In the genomic region with DNA sequence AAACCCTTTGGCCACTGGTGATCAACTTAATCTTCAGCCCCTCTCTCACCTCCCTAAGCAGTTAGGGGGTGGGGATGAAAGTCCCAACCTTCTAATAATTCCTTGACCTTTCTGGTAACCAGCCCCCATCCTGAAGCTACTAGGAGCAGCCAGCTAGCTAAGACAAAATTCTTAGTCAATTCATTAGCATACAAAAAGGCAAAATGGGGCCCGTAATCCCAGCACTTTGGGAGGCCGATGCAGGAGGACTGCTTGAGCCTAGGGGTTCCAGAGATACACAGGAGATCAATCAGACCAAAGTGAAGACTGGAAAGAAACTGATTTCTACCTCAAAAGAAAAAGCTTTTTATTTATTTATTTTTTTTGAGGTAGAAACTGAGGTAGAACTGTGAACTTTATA, we compare ENCODE assay signal across 13 cellular contexts. TPM values are rescaled to one million over a fixed set of nuclear protein-coding genes. Genes with fewer than 3 reads are reported as not detected.
DNase-seq lines count a peak whose midpoint lies in the region; ATAC-seq and TF ChIP-seq lines count a peak whose summit lies in the region.
"Had no signal": no experiment of that assay in that cellular context is flagged by ENCODE, and none has a peak within 500 bp of the region (broad histone marks: within the 10 kb centered on the region; RNA-seq: fewer than 3 reads in every experiment).

No MANE protein-coding gene starts in this region.

- H2BK5ac ChIP-seq in mesendoderm (ENCODE audit: low read length), result no peak overlapping the region

- no peak overlapping the region for H3K27ac Mint-ChIP-seq in GM23338
- H3K27ac Mint-ChIP-seq in activated naive CD8-positive, alpha-beta T cell treated with anti-CD3 and anti-CD28 coated beads for 36 hours, result no peak overlapping the region
- H3K27ac Mint-ChIP-seq: dendritic cell treated with granulocyte-macrophage colony-stimulating factor and Interleukin-4, amounts not matched to agents 40 ng/mL and 50 ng/mL, for 4 days had no signal

- no peaks in the 10 kb centered on the region for H3K4me1 ChIP-seq in BE2C
- peaks cover 57% of the 10 kb centered on the region for H3K4me1 ChIP-seq in GM23338 (ENCODE audit: insufficient read depth)
- peaks cover 10% of the 10 kb centered on the region for H3K4me1 ChIP-seq in mesendoderm (ENCODE audit: control insufficient read depth, low read depth, low read length)
- peaks cover 11% of the 10 kb centered on the region for H3K4me1 ChIP-seq in psoas muscle

- no peak for DNase-seq in BE2C
- DNase-seq in GM23338 (ENCODE audit: low spot score), result peak; percentile 58
- no peak for DNase-seq in activated naive CD8-positive, alpha-beta T cell treated with anti-CD3 and anti-CD28 coated beads for 36 hours
- peak; percentile 76 for DNase-seq in mesendoderm
- DNase-seq in dermis blood vessel endothelial cell, result no peak
- DNase-seq in psoas muscle, result no peak
- DNase-seq in GM03348 (ENCODE audit: low spot score), result no peak
- DNase-seq: NCI-H526 treated with DMSO at 0.1 percent for 48 hours; occipital lobe; stimulated activated CD4-positive, alpha-beta T cell treated with anti-CD3 and anti-CD28 coated beads, Interleukin-4, amount 100 ng/mL, for 1 hour; thyroid gland had no signal

- H3K9ac ChIP-seq in mesendoderm (ENCODE audit: low read length), result no peak overlapping the region

- peaks cover 4% of the 10 kb centered on the region; the same call in 1 of the 2 replicates for H4K20me1 ChIP-seq in GM23338 (replicated peaks; ENCODE audit: insufficient read depth)

- no peaks in the 10 kb centered on the region for H3F3A ChIP-seq in GM23338 (replicated peaks; ENCODE audit: low read depth)

- H2BK120ac ChIP-seq in mesendoderm (ENCODE audit: low read depth, low read length), result no peak overlapping the region

- H3K27ac ChIP-seq in GM23338 (ENCODE audit: low read depth) (peak overlapping the region; percentile 22; the same call in 1 of the 2 replicates), mesendoderm (ENCODE audit: low read depth, low read length) (peak overlapping the region; percentile 55), psoas muscle (no peak overlapping the region)
- H3K27ac ChIP-seq: thyroid gland had no signal

- peak overlapping the region; percentile 79 for H3K4ac ChIP-seq in mesendoderm (ENCODE audit: low read depth, low read length)

- H3K4me3 Mint-ChIP-seq in GM23338, result peak overlapping the region; percentile 99
- H3K4me3 Mint-ChIP-seq in activated naive CD8-positive, alpha-beta T cell treated with anti-CD3 and anti-CD28 coated beads for 36 hours, result peak overlapping the region; percentile 69

- TF ChIP-seq CTCF in BE2C (IDR thresholded peaks at IDR 0.05; ENCODE audit: low read depth, low read length) (no peak), GM23338 (conservative IDR thresholded peaks at IDR 0.05; ENCODE audit: low read depth in 2 of 2) (no peak), psoas muscle (IDR thresholded peaks at IDR 0.05) (no peak)

- no peaks in the 10 kb centered on the region; the same call in 1 of the 3 replicates for H3K9me3 Mint-ChIP-seq in GM23338
- peaks cover 3% of the 10 kb centered on the region for H3K9me3 Mint-ChIP-seq in activated naive CD8-positive, alpha-beta T cell treated with anti-CD3 and anti-CD28 coated beads for 36 hours
- H3K9me3 Mint-ChIP-seq: dendritic cell treated with granulocyte-macrophage colony-stimulating factor and Interleukin-4, amounts not matched to agents 40 ng/mL and 50 ng/mL, for 4 days had no signal

- H2AFZ ChIP-seq in GM23338, result no peak overlapping the region

- H3K27me3 ChIP-seq in BE2C, result no peaks in the 10 kb centered on the region
- H3K27me3 ChIP-seq in GM23338 (ENCODE audit: insufficient read depth), result no peaks in the 10 kb centered on the region
- H3K27me3 ChIP-seq in mesendoderm (ENCODE audit: insufficient read depth, low read length, poor library complexity), result no peaks in the 10 kb centered on the region
- no peaks in the 10 kb centered on the region for H3K27me3 ChIP-seq in psoas muscle (ENCODE audit: insufficient read depth in 3 of 3, low read length in 2 of 3)
- H3K27me3 ChIP-seq: thyroid gland had no signal

- H3K79me1 ChIP-seq in mesendoderm (ENCODE audit: low read length), result no peaks in the 10 kb centered on the region

- peak overlapping the region; percentile 3 for H3K56ac ChIP-seq in mesendoderm (ENCODE audit: low read length)

- H4K8ac ChIP-seq in mesendoderm (ENCODE audit: low read depth, low read length), result no peak overlapping the region

- H3K4me3 ChIP-seq in BE2C (ENCODE audit: low read depth, low read length), result peak overlapping the region; percentile 69; the same call in 1 of the 2 replicates
- H3K4me3 ChIP-seq in GM23338, result peak overlapping the region; percentile 74
- H3K4me3 ChIP-seq in mesendoderm (ENCODE audit: low read length), result no peak overlapping the region
- no peak overlapping the region for H3K4me3 ChIP-seq in psoas muscle
- H3K4me3 ChIP-seq: thyroid gland had no signal

- H3K79me2 ChIP-seq in GM23338 (replicated peaks; ENCODE audit: insufficient read depth) (peaks cover 64% of the 10 kb centered on the region), mesendoderm (ENCODE audit: control insufficient read depth, insufficient read depth, low read length) (peaks cover 39% of the 10 kb centered on the region)

- no peak overlapping the region for H3K23ac ChIP-seq in mesendoderm (ENCODE audit: low read length)

- WGBS in mesendoderm (ENCODE audit: extremely low coverage, insufficient coverage, low lambda C conversion rate), result no CpG with 5 or more reads among the region's 2 CpGs
- 87 to 95% (median 89%) methylated on average over 2 of the region's 2 CpGs for WGBS in psoas muscle, 3 donors

- peaks cover 6% of the 10 kb centered on the region for H3K27me3 Mint-ChIP-seq in GM23338 (ENCODE audit: insufficient read depth, low read depth, poor library complexity)
- H3K27me3 Mint-ChIP-seq in activated naive CD8-positive, alpha-beta T cell treated with anti-CD3 and anti-CD28 coated beads for 36 hours, result peaks cover 4% of the 10 kb centered on the region
- H3K27me3 Mint-ChIP-seq: dendritic cell treated with granulocyte-macrophage colony-stimulating factor and Interleukin-4, amounts not matched to agents 40 ng/mL and 50 ng/mL, for 4 days had no signal

- H2BK15ac ChIP-seq in mesendoderm (replicated peaks; ENCODE audit: low read depth), result no peak overlapping the region

- H3K4me2 ChIP-seq in GM23338 (peak overlapping the region; percentile 87), mesendoderm (ENCODE audit: low read length) (peak overlapping the region; percentile 15)

- H3K9me2 ChIP-seq in GM23338 (ENCODE audit: insufficient read depth), result no peaks in the 10 kb centered on the region

- peaks cover 11% of the 10 kb centered on the region; the same call in 2 of the 3 replicates for H3K36me3 Mint-ChIP-seq in GM23338 (ENCODE audit: low read depth)
- peaks cover 37% of the 10 kb centered on the region for H3K36me3 Mint-ChIP-seq in activated naive CD8-positive, alpha-beta T cell treated with anti-CD3 and anti-CD28 coated beads for 36 hours

- H3K4me1 Mint-ChIP-seq in GM23338, result peaks cover 55% of the 10 kb centered on the region
- H3K4me1 Mint-ChIP-seq in activated naive CD8-positive, alpha-beta T cell treated with anti-CD3 and anti-CD28 coated beads for 36 hours, result peaks cover 50% of the 10 kb centered on the region

- intact Hi-C loops in psoas muscle (cut with DNase I), result no loop called here

- no peak overlapping the region for H2AK5ac ChIP-seq in mesendoderm (ENCODE audit: low read length)

- ATAC-seq in GM23338 (0 out of 3 replicates have a peak, but pooled peaks have one; percentile 3), GM21723 (IDR thresholded peaks at IDR 0.05; ENCODE audit: unreplicated experiment) (no peak), psoas muscle (no peak)

- H3K18ac ChIP-seq in mesendoderm (ENCODE audit: low read length), result no peak overlapping the region

- no peaks in the 10 kb centered on the region for H3K9me3 ChIP-seq in BE2C
- H3K9me3 ChIP-seq in psoas muscle, result no peaks in the 10 kb centered on the region
- H3K9me3 ChIP-seq: thyroid gland had no signal

- no peak overlapping the region for H4K5ac ChIP-seq in mesendoderm (ENCODE audit: low read length)

- no peaks in the 10 kb centered on the region for H3K36me3 ChIP-seq in BE2C
- H3K36me3 ChIP-seq in GM23338 (ENCODE audit: insufficient read depth), result no peaks in the 10 kb centered on the region
- H3K36me3 ChIP-seq in mesendoderm (ENCODE audit: control insufficient read depth, insufficient read depth, low read length), result no peaks in the 10 kb centered on the region
- H3K36me3 ChIP-seq in psoas muscle (ENCODE audit: insufficient read depth in 1 of 2, low read depth in 1 of 2), result no peaks in the 10 kb centered on the region
- H3K36me3 ChIP-seq: thyroid gland had no signal

RNA-seq across cellular contexts. Expression of gene ASCC3, which starts 1.8 kb away (rescaled TPM):
- 13.0 TPM for polyA plus RNA-seq in BE2C (2012; ENCODE audit: insufficient read depth, insufficient read length, low read depth)
- total RNA-seq in GM23338 (2014; rRNA removed; shearing (Covaris generic)), result 92.9 and 95.9 TPM in 2 replicates
- polyA plus RNA-seq in GM23338 (2016; fragmentation: Nextera tagmentation; extraction: Ambion mirVana) (96.7 and 129 TPM in 2 replicates), psoas muscle (1 to 10 TPM; 5.1 to 9.6 (median 6.5) TPM)
- total RNA-seq in activated naive CD8-positive, alpha-beta T cell treated with anti-CD3 and anti-CD28 coated beads for 36 hours, result 10 to 100 TPM; 50.7 to 53.6 TPM
- polyA plus RNA-seq in mesendoderm (2013, experiment 1 of 2), result 35.2 TPM
- polyA plus RNA-seq in mesendoderm (2013, experiment 2 of 2), result 36.0 TPM
- total RNA-seq in dermis blood vessel endothelial cell (76.7 and 89.7 TPM in 2 replicates), psoas muscle (10 to 100 TPM; 11.2 to 17.9 (median 15.2) TPM)

Comparison
In these comparisons a context has a peak if more than half of its experiments do, and no peak if none do; other contexts are left out.
1. DNase-seq: peak in GM23338 (single experiment) and mesendoderm (single experiment); none in BE2C (single experiment), activated naive CD8-positive, alpha-beta T cell treated with anti-CD3 and anti-CD28 coated beads for 36 hours (single experiment), dermis blood vessel endothelial cell (single experiment), psoas muscle (0 of 2) and GM03348 (single experiment).
2. H3K4me3 ChIP-seq: peak in BE2C (single experiment) and GM23338 (single experiment); none in mesendoderm (single experiment) and psoas muscle (single experiment).